In the genomic region with DNA sequence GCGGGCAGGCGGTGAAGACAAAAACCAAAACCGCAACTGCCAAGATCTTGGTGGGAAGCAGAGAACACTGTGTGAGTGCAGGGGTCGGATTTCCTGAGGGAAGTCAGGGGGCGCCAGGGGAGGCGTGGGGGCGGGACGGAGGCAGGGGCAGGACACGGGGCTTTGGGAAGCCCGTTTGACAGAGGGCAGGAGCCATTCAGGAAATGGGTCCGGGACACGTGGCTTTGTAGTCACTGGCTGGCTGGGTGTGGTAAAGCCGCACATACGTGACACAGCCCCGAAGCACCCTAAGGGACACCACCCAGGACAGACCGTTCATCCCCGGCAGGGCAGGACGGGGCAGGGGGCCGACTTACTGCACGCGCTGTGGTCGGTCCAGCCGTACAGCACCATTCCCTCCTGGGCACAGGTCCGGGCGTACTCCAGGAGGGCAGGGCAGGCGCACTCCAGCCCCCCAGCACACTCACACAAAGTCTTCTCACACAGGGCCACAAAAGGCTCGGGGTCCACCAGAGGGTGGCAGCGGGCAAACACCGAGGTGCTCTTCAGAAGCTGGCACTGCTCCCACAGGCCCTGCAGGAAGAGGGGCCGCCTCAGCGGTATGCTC, we compare ENCODE assay signal across 8 cellular contexts. TPM values are rescaled to one million over a fixed set of nuclear protein-coding genes. Genes with fewer than 3 reads are reported as not detected.
DNase-seq lines count a peak whose midpoint lies in the region; ATAC-seq lines count a peak whose summit lies in the region.

No MANE protein-coding gene starts in this region.

- DNase-seq in LHCN-M2 (ENCODE audit: low read depth): peak; percentile 37
- peak; percentile 12 for DNase-seq in activated naive CD4-positive, alpha-beta T cell treated with Interleukin-2 at 50 U/mL for 16 hours
- DNase-seq in left lobe of liver (ENCODE audit: low spot score): no peak
- no peak for DNase-seq in NCI-H748 (lab: John Stamatoyannopoulos, UW; ENCODE audit: unreplicated experiment)
- no peak for DNase-seq in NK-92 (lab: John Stamatoyannopoulos, UW; ENCODE audit: unreplicated experiment)

- H3K27me3 Mint-ChIP-seq in stimulated activated memory B cell treated with anti-CD40 and anti-IgM and Interleukin-4, amounts not matched to agents 10 μg/mL and 1 μg/mL and 100 μg/mL, for 72 hours: peaks cover 44% of the 10 kb centered on the region

- ATAC-seq in left lobe of liver (peak; percentile 4), HG02623 (IDR thresholded peaks at IDR 0.05; ENCODE audit: unreplicated experiment) (no peak), GM18498 (IDR thresholded peaks at IDR 0.05; ENCODE audit: unreplicated experiment) (no peak)
- ATAC-seq in stimulated activated memory B cell treated with anti-CD40 and anti-IgM and Interleukin-4, amounts not matched to agents 10 μg/mL and 1 μg/mL and 100 μg/mL, for 72 hours: peak; percentile 61

- H3K4me1 Mint-ChIP-seq in stimulated activated memory B cell treated with anti-CD40 and anti-IgM and Interleukin-4, amounts not matched to agents 10 μg/mL and 1 μg/mL and 100 μg/mL, for 72 hours: peaks cover 14% of the 10 kb centered on the region

- no peaks in the 10 kb centered on the region for H3K36me3 Mint-ChIP-seq in stimulated activated memory B cell treated with anti-CD40 and anti-IgM and Interleukin-4, amounts not matched to agents 10 μg/mL and 1 μg/mL and 100 μg/mL, for 72 hours

- H3K9me3 Mint-ChIP-seq in stimulated activated memory B cell treated with anti-CD40 and anti-IgM and Interleukin-4, amounts not matched to agents 10 μg/mL and 1 μg/mL and 100 μg/mL, for 72 hours: no peaks in the 10 kb centered on the region

- H3K4me3 Mint-ChIP-seq in stimulated activated memory B cell treated with anti-CD40 and anti-IgM and Interleukin-4, amounts not matched to agents 10 μg/mL and 1 μg/mL and 100 μg/mL, for 72 hours: peak overlapping the region; percentile 70

- peak overlapping the region; percentile 27 for H3K27ac Mint-ChIP-seq in stimulated activated memory B cell treated with anti-CD40 and anti-IgM and Interleukin-4, amounts not matched to agents 10 μg/mL and 1 μg/mL and 100 μg/mL, for 72 hours

RNA-seq across cellular contexts. Expression of gene VWF, which starts 49.4 kb away (rescaled TPM):
- total RNA-seq in LHCN-M2 (2014; rRNA removed): under 0.01 and 0.06 TPM in 2 replicates
- polyA plus RNA-seq in LHCN-M2 (2012): 0.22 TPM
- 6.4 TPM for total RNA-seq in left lobe of liver

Comparison
In these comparisons a context has a peak if more than half of its experiments do, and no peak if none do; other contexts are left out.
1. DNase-seq: peak in LHCN-M2 (single experiment) and activated naive CD4-positive, alpha-beta T cell treated with Interleukin-2 at 50 U/mL for 16 hours (single experiment); none in left lobe of liver (single experiment), NCI-H748 (single experiment) and NK-92 (single experiment).
2. ATAC-seq: peak in left lobe of liver (single experiment) and stimulated activated memory B cell treated with anti-CD40 and anti-IgM and Interleukin-4, amounts not matched to agents 10 μg/mL and 1 μg/mL and 100 μg/mL, for 72 hours (single experiment); none in HG02623 (single experiment) and GM18498 (single experiment).